ENCODE assay signal across 19 cellular contexts in the genomic region with DNA sequence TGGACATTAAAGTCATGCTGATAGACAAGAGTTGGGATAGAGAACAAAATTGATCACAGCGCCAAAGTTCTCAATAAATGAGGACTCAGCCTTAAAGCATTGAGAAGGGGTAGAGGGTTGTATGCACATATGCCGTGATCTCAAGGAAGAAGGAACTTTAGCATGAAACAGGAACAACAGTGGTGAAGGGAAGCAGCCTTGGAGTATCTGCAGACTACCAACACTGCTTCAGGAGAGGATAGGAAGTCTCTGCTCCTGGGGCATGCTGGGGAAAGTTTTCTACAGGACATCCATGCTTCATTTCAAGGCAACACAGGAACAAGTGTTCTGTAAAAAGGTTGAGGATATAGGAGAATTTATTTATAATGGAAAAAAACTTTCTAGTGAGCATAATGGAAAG.
"Had no signal": no experiment of that assay in that cellular context is flagged by ENCODE, and none has a peak within 500 bp of the region (broad histone marks: within the 10 kb centered on the region; RNA-seq: fewer than 3 reads in every experiment).

No MANE protein-coding gene starts in this region.

- ATAC-seq: activated CD4-positive, CD25-positive, alpha-beta regulatory T cell treated with anti-CD3 and anti-CD28 coated beads, Interleukin-2, amount 50 U/mL, for 24 hours; activated CD8-positive, alpha-beta T cell treated with anti-CD3 and anti-CD28 coated beads, Interleukin-2, amount 10 ng/mL, durations not matched to agents 7 days and 5 days; activated naive CD4-positive, alpha-beta T cell treated with anti-CD3 and anti-CD28 coated beads, Interleukin-2, amount 50 U/mL, for 72 hours; activated T-helper 17 cell treated with anti-CD3 and anti-CD28 coated beads, Interleukin-2, amount 50 U/mL, for 72 hours; naive thymus-derived CD8-positive, alpha-beta T cell; T-helper 17 cell had no signal

- H3K9me3 ChIP-seq: lower lobe of right lung, prostate gland, spleen, thoracic aorta, upper lobe of left lung had no signal

- H3K4me1 ChIP-seq: prostate gland had no signal

- H3K27me3 ChIP-seq: neural progenitor cell, spleen, upper lobe of left lung had no signal

- H3K4me3 ChIP-seq: lower lobe of right lung, neural progenitor cell, prostate gland, spleen, thoracic aorta, upper lobe of left lung had no signal

- H3K36me3 ChIP-seq: lower lobe of right lung, neural progenitor cell, prostate gland, spleen, thoracic aorta, upper lobe of left lung had no signal

- H3K27ac ChIP-seq: lower lobe of right lung, neural progenitor cell, prostate gland, spleen, thoracic aorta, upper lobe of left lung had no signal

- DNase-seq: activated CD4-positive, alpha-beta T cell treated with anti-CD3 and anti-CD28 coated beads, Interleukin-2, amount 10 ng/mL, durations not matched to agents 24 days and 14 days; activated CD8-positive, alpha-beta T cell treated with anti-CD3 and anti-CD28 coated beads, Interleukin-2, amount 10 ng/mL, durations not matched to agents 7 days and 5 days; aorta; effector CD4-positive, alpha-beta T cell; erythroblast; foreskin fibroblast; lower lobe of right lung; naive thymus-derived CD8-positive, alpha-beta T cell; spleen; stimulated activated CD4-positive, alpha-beta T cell treated with anti-CD3 and anti-CD28 coated beads, Interleukin-4, amount 100 ng/mL, for 1 hour; stimulated activated naive CD4-positive, alpha-beta T cell treated with Interleukin-2 at 50 U/mL for 16 hours; T-helper 17 cell; upper lobe of left lung had no signal
